Comparison of ENCODE assay signal across 8 cellular contexts in the genomic region with DNA sequence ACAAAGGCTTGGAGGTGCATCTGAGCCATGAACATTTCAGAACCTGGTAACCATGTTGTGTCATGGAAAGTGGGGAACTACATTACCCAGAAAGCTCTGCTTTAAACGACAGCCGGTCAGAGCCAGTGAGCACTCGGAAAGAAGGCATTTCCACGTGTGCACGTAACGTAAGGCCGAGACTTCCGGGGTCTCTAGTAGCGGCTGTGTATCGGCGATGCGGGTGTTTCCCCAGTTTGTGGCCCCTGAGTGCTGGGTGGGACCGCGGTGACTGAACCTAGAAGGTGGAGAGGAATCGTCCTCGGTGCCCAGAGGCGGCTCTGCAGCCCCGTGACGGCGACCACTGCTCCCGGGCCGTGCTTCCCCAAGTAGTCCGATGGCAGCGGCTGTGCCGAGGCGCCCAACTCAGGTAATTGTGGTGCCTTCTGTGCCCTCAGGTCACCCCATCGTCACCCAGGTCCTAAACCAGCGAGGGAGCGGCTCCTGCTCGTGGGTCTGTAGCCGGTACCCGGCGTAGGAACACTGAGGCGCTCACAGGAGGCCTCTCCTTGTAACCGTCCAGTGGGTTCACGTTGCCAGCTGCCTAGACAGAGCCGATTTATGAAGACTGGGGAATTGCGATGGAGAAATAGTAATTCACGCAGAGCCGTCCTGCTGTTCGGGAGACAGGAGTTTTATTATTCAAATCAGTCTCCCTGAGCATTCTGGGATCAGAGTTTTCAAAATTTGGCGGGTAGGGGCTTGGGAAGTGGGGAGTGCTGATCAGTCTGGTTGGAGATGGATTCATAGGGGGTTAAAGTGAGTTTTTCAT. TPM values are rescaled to one million over a fixed set of nuclear protein-coding genes. Genes with fewer than 3 reads are reported as not detected.
DNase-seq lines count a peak whose midpoint lies in the region; ATAC-seq and TF ChIP-seq lines count a peak whose summit lies in the region.
"Not testable (repeated sequence)": the region's sequence is repeated elsewhere in the genome, so short reads cannot be mapped to it uniquely, and the experiment has no call there.

Gene ZNF587 (plus strand): TSS at position 194 of the 808 bp plus-strand sequence. CDS start 180 bp downstream, at position 374.

- H3K4me3 ChIP-seq in CD8-positive, alpha-beta T cell (ENCODE audit: low read depth, low read length) = peak within 1 kb of the TSS; percentile 85
- H3K4me3 ChIP-seq in endodermal cell (ENCODE audit: low read length) (peak within 1 kb of the TSS; percentile 97), mesendoderm (ENCODE audit: low read length) (peak within 1 kb of the TSS; percentile 21)

- 1 to 6% methylated on average over 12 to 41 of the region's 42 CpGs for WGBS in endodermal cell (ENCODE audit: insufficient coverage in 1 of 2, insufficient read length in 1 of 2), 2 experiments
- no CpG with 5 or more reads among the region's 42 CpGs for WGBS in mesendoderm (ENCODE audit: extremely low coverage, insufficient coverage, low lambda C conversion rate)

- POLR2A ChIA-PET in CD8-positive, alpha-beta T cell (lab: Charles Lee) = interaction anchor here (0.7 to 1.2 kb wide), 4 partner anchors 31 to 67 kb away, joined by 3 to 4 read pairs (median 4); partner anchors contain the start of gene ZNF552

- peaks cover 16% of the 10 kb centered on the region for H3K4me1 ChIP-seq in CD8-positive, alpha-beta T cell (ENCODE audit: insufficient read depth, low read length)
- H3K4me1 ChIP-seq in endodermal cell (ENCODE audit: control insufficient read depth, insufficient read depth, low read length); mesendoderm (ENCODE audit: control insufficient read depth, low read depth, low read length): not testable (repeated sequence)

- peak within 1 kb of the TSS; percentile 96 for H3K27ac Mint-ChIP-seq in CD8-positive, alpha-beta T cell
- H3K27ac Mint-ChIP-seq in endodermal cell = peak within 1 kb of the TSS; percentile 93

- H3K56ac ChIP-seq in mesendoderm (ENCODE audit: low read length) = peak within 1 kb of the TSS; percentile 80

- not testable (repeated sequence) for H2AK5ac ChIP-seq in mesendoderm (ENCODE audit: low read length)

- not testable (repeated sequence) for H3K9me3 Mint-ChIP-seq in CD8-positive, alpha-beta T cell; endodermal cell

- not testable (repeated sequence) for H3K27me3 Mint-ChIP-seq in CD8-positive, alpha-beta T cell (ENCODE audit: low read depth); endodermal cell (ENCODE audit: insufficient read depth)

- H3K23ac ChIP-seq in mesendoderm (ENCODE audit: low read length) = not testable (repeated sequence)

- H3K9ac ChIP-seq in endodermal cell (ENCODE audit: extremely low read depth, low read length, poor library complexity, severe bottlenecking) (peak within 1 kb of the TSS; percentile 94), mesendoderm (ENCODE audit: low read length) (peak within 1 kb of the TSS; percentile 48)

- H3K79me1 ChIP-seq in mesendoderm (ENCODE audit: low read length) = peaks cover 10% of the 10 kb centered on the region

- H3K27ac ChIP-seq in CD8-positive, alpha-beta T cell (ENCODE audit: low read depth, low read length) = peak within 1 kb of the TSS; percentile 78
- H3K27ac ChIP-seq in endodermal cell (ENCODE audit: low read depth, low read length) (peak within 1 kb of the TSS; percentile 54), mesendoderm (ENCODE audit: low read depth, low read length) (peak within 1 kb of the TSS; percentile 59)

- intact Hi-C loops in CD8-positive, alpha-beta T cell (cut with DNase I, micrococcal nuclease) = loop anchor here (1.0 to 2.0 kb wide), 5 partner anchors 36 to 305 kb away; partner anchors contain the start of genes ZNF814 (in 2 of the 2), ZNF417 (in 1 of the 2) and ZNF552 (in 1 of the 2)

- H3K27me3 ChIP-seq in CD8-positive, alpha-beta T cell (ENCODE audit: insufficient read depth, low read length); endodermal cell (ENCODE audit: control insufficient read depth, insufficient read depth, low read length, poor library complexity, severe bottlenecking); mesendoderm (ENCODE audit: insufficient read depth, low read length, poor library complexity): not testable (repeated sequence)

- H2BK5ac ChIP-seq in mesendoderm (ENCODE audit: low read length) = not testable (repeated sequence)

- H3K9me3 ChIP-seq in CD8-positive, alpha-beta T cell (ENCODE audit: low read length); endodermal cell (ENCODE audit: control insufficient read depth, low read length): not testable (repeated sequence)

- peak within 1 kb of the TSS; percentile 35 for H3K18ac ChIP-seq in mesendoderm (ENCODE audit: low read length)

- H3K4me1 Mint-ChIP-seq in CD8-positive, alpha-beta T cell (ENCODE audit: low read depth) = peaks cover 33% of the 10 kb centered on the region
- peaks cover 21% of the 10 kb centered on the region for H3K4me1 Mint-ChIP-seq in endodermal cell

- TF ChIP-seq CTCF in CD8-positive, alpha-beta T cell (IDR thresholded peaks at IDR 0.05); endodermal cell (conservative IDR thresholded peaks at IDR 0.05): not testable (repeated sequence)

- DNase-seq in CD8-positive, alpha-beta T cell = peak; percentile 61 to 90 (median 79)
- DNase-seq in HPDE6-E6E7 (ENCODE audit: extremely low spot score) = peak; percentile 62
- peak; percentile 61 to 85 for DNase-seq in NOMO-1 (lab: John Stamatoyannopoulos, UW; ENCODE audit: unreplicated experiment in 2 of 2)
- DNase-seq in activated CD8-positive, alpha-beta memory T cell treated with anti-CD3 and anti-CD28 coated beads for 4 hours (ENCODE audit: low read depth in 2 of 2) = peak; percentile 63 to 73
- peak; percentile 87 for DNase-seq in endodermal cell
- DNase-seq in mesendoderm = peak; percentile 95
- DNase-seq in stimulated activated CD8-positive, alpha-beta memory T cell treated with anti-CD3 and anti-CD28 coated beads, Interleukin-12 subunit alpha, Interleukin-12 subunit beta, amount 100 ng/mL, for 24 hours (ENCODE audit: extremely low read depth) = peak; percentile 62

- not testable (repeated sequence) for H3K36me3 ChIP-seq in CD8-positive, alpha-beta T cell (ENCODE audit: insufficient read depth, low read length); mesendoderm (ENCODE audit: control insufficient read depth, insufficient read depth, low read length)
- peaks cover 45% of the 10 kb centered on the region for H3K36me3 ChIP-seq in endodermal cell (ENCODE audit: control insufficient read depth, insufficient read depth, low read length)

- ATAC-seq in CD8-positive, alpha-beta T cell = peak; percentile 97
- peak; percentile 97 for ATAC-seq in GM19463 (IDR thresholded peaks at IDR 0.05; ENCODE audit: unreplicated experiment)

- H4K5ac ChIP-seq in mesendoderm (ENCODE audit: low read length) = not testable (repeated sequence)

- CTCF ChIA-PET in CD8-positive, alpha-beta T cell (lab: Charles Lee) = interaction anchor here (0.6 kb wide), 1 partner anchor 672 kb away, joined by 3 read pairs; no protein-coding TSS in a partner anchor

- peak within 1 kb of the TSS; percentile 2 for H3K4me2 ChIP-seq in mesendoderm (ENCODE audit: low read length)

- not testable (repeated sequence) for H2BK15ac ChIP-seq in mesendoderm (replicated peaks; ENCODE audit: low read depth)

- H3K36me3 Mint-ChIP-seq in CD8-positive, alpha-beta T cell = peaks cover 42% of the 10 kb centered on the region
- H3K36me3 Mint-ChIP-seq in endodermal cell (ENCODE audit: low read depth) = peaks cover 47% of the 10 kb centered on the region

- peak within 1 kb of the TSS; percentile 93 for H3K4me3 Mint-ChIP-seq in CD8-positive, alpha-beta T cell
- peak within 1 kb of the TSS; percentile 77 for H3K4me3 Mint-ChIP-seq in endodermal cell

- not testable (repeated sequence) for H4K8ac ChIP-seq in mesendoderm (ENCODE audit: low read depth, low read length)

- peaks cover 31% of the 10 kb centered on the region for H3K79me2 ChIP-seq in mesendoderm (ENCODE audit: control insufficient read depth, insufficient read depth, low read length)

- H3K4ac ChIP-seq in mesendoderm (ENCODE audit: low read depth, low read length) = not testable (repeated sequence)

- H2BK120ac ChIP-seq in mesendoderm (ENCODE audit: low read depth, low read length) = not testable (repeated sequence)

RNA-seq across cellular contexts. Expression of gene ZNF587, which starts in this region (rescaled TPM):
- 10 to 100 TPM; 45.4 to 46.9 TPM for total RNA-seq in CD8-positive, alpha-beta T cell
- total RNA-seq in endodermal cell = 10 to 100 TPM; 64.1 to 98.1 TPM
- 24.8 TPM for polyA plus RNA-seq in endodermal cell (2013, experiment 1 of 2)
- 24.7 TPM for polyA plus RNA-seq in endodermal cell (2013, experiment 2 of 2)
- polyA plus RNA-seq in mesendoderm (2013, experiment 1 of 2) = 15.6 TPM
- 15.9 TPM for polyA plus RNA-seq in mesendoderm (2013, experiment 2 of 2)

Comparison
In these comparisons a context has a peak if more than half of its experiments do, and no peak if none do; other contexts are left out.
1. Peak in every context shown above with its lines: DNase-seq, ATAC-seq, H3K4me3 ChIP-seq and H3K27ac ChIP-seq.
2. H3K4me3 ChIP-seq: peak in every context shown above with its lines; median percentile 97 in endodermal cell; 85 in CD8-positive, alpha-beta T cell; 21 in mesendoderm.